Comparison of ENCODE assay signal across 22 cellular contexts in genomic region chr13:114038900-114039299, GRCh38.
"Had no signal": no experiment of that assay in that cellular context is flagged by ENCODE, and none has a peak within 500 bp of the region (broad histone marks: within the 10 kb centered on the region; RNA-seq: fewer than 3 reads in every experiment).

No MANE protein-coding gene starts in this region.

- ATAC-seq: activated CD4-positive, CD25-positive, alpha-beta regulatory T cell treated with anti-CD3 and anti-CD28 coated beads, Interleukin-2, amount 50 U/mL, for 24 hours; activated CD8-positive, alpha-beta T cell treated with anti-CD3 and anti-CD28 coated beads, Interleukin-2, amount 10 ng/mL, durations not matched to agents 7 days and 5 days; activated T-helper 17 cell treated with anti-CD3 and anti-CD28 coated beads, Interleukin-2, amount 50 U/mL, for 72 hours; stimulated activated effector memory CD8-positive, alpha-beta T cell treated with anti-CD3 and anti-CD28 coated beads, Interleukin-12 subunit alpha, Interleukin-12 subunit beta, amount 100 ng/mL, for 72 hours; T-cell had no signal

- H3K79me2 ChIP-seq: parathyroid adenoma had no signal

- H3K9me3 ChIP-seq: colonic mucosa, heart right ventricle, stomach, thoracic aorta, upper lobe of left lung had no signal

- H3K4me1 Mint-ChIP-seq: activated CD4-positive, alpha-beta T cell treated with anti-CD3 and anti-CD28 coated beads, Interleukin-2, amount 10 ng/mL, durations not matched to agents 24 days and 14 days; activated T-helper 17 cell treated with anti-CD3 and anti-CD28 coated beads, Interleukin-2, amount 50 U/mL, for 72 hours; endodermal cell had no signal

- H3K4me3 ChIP-seq: colonic mucosa, heart right ventricle, stomach, thoracic aorta, upper lobe of left lung had no signal

- H3K27ac Mint-ChIP-seq: activated CD4-positive, alpha-beta T cell treated with anti-CD3 and anti-CD28 coated beads, Interleukin-2, amount 10 ng/mL, durations not matched to agents 24 days and 14 days; activated CD8-positive, alpha-beta T cell treated with anti-CD3 and anti-CD28 coated beads, Interleukin-2, amount 10 ng/mL, durations not matched to agents 7 days and 5 days; activated T-helper 17 cell treated with anti-CD3 and anti-CD28 coated beads, Interleukin-2, amount 50 U/mL, for 72 hours; endodermal cell; nephron progenitor cell; stimulated activated effector memory CD8-positive, alpha-beta T cell treated with anti-CD3 and anti-CD28 coated beads, Interleukin-12 subunit alpha, Interleukin-12 subunit beta, amount 100 ng/mL, for 72 hours; T-helper 2 cell treated with Interferon-gamma antibody and Interleukin-4, amounts not matched to agents 5 μg/mL and 100 μg/mL, for 36 hours had no signal

- H3K4me1 ChIP-seq: colonic mucosa, parathyroid adenoma had no signal

- H3K4me3 Mint-ChIP-seq: activated CD4-positive, alpha-beta T cell treated with anti-CD3 and anti-CD28 coated beads, Interleukin-2, amount 10 ng/mL, durations not matched to agents 24 days and 14 days; activated CD8-positive, alpha-beta T cell treated with anti-CD3 and anti-CD28 coated beads, Interleukin-2, amount 10 ng/mL, durations not matched to agents 7 days and 5 days; activated T-helper 17 cell treated with anti-CD3 and anti-CD28 coated beads, Interleukin-2, amount 50 U/mL, for 72 hours; endodermal cell; nephron progenitor cell; stimulated activated effector memory CD8-positive, alpha-beta T cell treated with anti-CD3 and anti-CD28 coated beads, Interleukin-12 subunit alpha, Interleukin-12 subunit beta, amount 100 ng/mL, for 72 hours; T-cell; T-helper 2 cell treated with Interferon-gamma antibody and Interleukin-4, amounts not matched to agents 5 μg/mL and 100 μg/mL, for 36 hours had no signal

- DNase-seq: activated CD4-positive, alpha-beta T cell treated with anti-CD3 and anti-CD28 coated beads, Interleukin-2, amount 10 ng/mL, durations not matched to agents 24 days and 14 days; activated CD8-positive, alpha-beta T cell treated with anti-CD3 and anti-CD28 coated beads, Interleukin-2, amount 10 ng/mL, durations not matched to agents 7 days and 5 days; activated naive CD4-positive, alpha-beta T cell treated with Interleukin-2 at 50 U/mL for 16 hours; activated T-cell treated with anti-CD3 and anti-CD28 coated beads, Interleukin-2, amount 50 U/mL, for 1 hour; central memory CD4-positive, alpha-beta T cell; colonic mucosa; endodermal cell; islet precursor cell; left cardiac atrium; nephron progenitor cell; stimulated activated CD4-positive, alpha-beta T cell treated with anti-CD3 and anti-CD28 coated beads, Interleukin-12 subunit alpha, Interleukin-12 subunit beta, amount 100 ng/mL, for 4 hours; stomach; T-cell had no signal

- H2AFZ ChIP-seq: parathyroid adenoma had no signal

- H3K9ac ChIP-seq: parathyroid adenoma had no signal

- H3K27me3 Mint-ChIP-seq: activated CD4-positive, alpha-beta T cell treated with anti-CD3 and anti-CD28 coated beads, Interleukin-2, amount 10 ng/mL, durations not matched to agents 24 days and 14 days; activated T-helper 17 cell treated with anti-CD3 and anti-CD28 coated beads, Interleukin-2, amount 50 U/mL, for 72 hours; T-cell had no signal

- H3K27me3 ChIP-seq: colonic mucosa, heart right ventricle, stomach, upper lobe of left lung had no signal

- H3K27ac ChIP-seq: colonic mucosa, parathyroid adenoma, stomach, thoracic aorta, upper lobe of left lung, VCaP had no signal

- H3K9me3 Mint-ChIP-seq: activated CD4-positive, alpha-beta T cell treated with anti-CD3 and anti-CD28 coated beads, Interleukin-2, amount 10 ng/mL, durations not matched to agents 24 days and 14 days; activated T-helper 17 cell treated with anti-CD3 and anti-CD28 coated beads, Interleukin-2, amount 50 U/mL, for 72 hours; endodermal cell; stimulated activated effector memory CD8-positive, alpha-beta T cell treated with anti-CD3 and anti-CD28 coated beads, Interleukin-12 subunit alpha, Interleukin-12 subunit beta, amount 100 ng/mL, for 72 hours; T-cell; T-helper 2 cell treated with Interferon-gamma antibody and Interleukin-4, amounts not matched to agents 5 μg/mL and 100 μg/mL, for 36 hours had no signal

- H3K36me3 ChIP-seq: colonic mucosa had no signal
